In the genomic region with DNA sequence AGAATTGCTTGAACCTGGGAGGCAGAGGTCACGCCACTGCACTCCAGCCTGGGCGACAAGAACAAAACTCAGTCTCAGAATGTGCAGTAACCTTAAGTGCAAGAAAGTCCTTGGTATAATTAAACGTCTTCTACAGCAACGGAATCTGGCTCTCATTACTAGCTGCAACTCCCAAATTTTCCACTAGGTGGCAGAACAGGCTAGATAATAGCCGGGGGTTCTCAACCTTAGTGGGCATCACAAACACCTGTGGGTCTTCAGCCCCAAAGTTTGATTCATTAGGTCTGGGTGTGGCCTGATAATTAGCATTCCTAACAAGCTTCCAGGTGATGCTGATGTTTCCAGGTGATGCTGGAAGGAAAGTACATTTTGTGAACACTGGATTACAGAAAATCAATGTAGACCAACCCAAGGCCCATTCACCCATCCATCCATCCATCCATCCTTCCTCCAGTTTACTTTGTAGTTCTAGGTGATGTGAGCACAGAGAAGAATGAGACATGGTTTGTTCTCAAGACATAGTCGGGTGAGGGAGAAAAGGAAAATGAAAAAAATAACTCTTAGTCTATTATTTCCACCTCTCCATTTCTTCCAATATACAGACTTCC, we compare ENCODE assay signal across 8 cellular contexts. TPM values are rescaled to one million over a fixed set of nuclear protein-coding genes. Genes with fewer than 3 reads are reported as not detected.
DNase-seq lines count a peak whose midpoint lies in the region; ATAC-seq and TF ChIP-seq lines count a peak whose summit lies in the region.

No MANE protein-coding gene starts in this region.

- peaks cover 37% of the 10 kb centered on the region for H3K36me3 Mint-ChIP-seq in activated T-helper 17 cell treated with anti-CD3 and anti-CD28 coated beads, Interleukin-2, amount 50 U/mL, for 72 hours (ENCODE audit: low read depth)

- no peak for TF ChIP-seq POLR2A in ovary (IDR thresholded peaks at IDR 0.05)

- no peaks in the 10 kb centered on the region for H3K9me3 ChIP-seq in ovary

- H3K4me1 ChIP-seq in foreskin keratinocyte (peaks cover 7% of the 10 kb centered on the region), ovary (ENCODE audit: insufficient read depth) (no peaks in the 10 kb centered on the region)

- 15 to 17% (median 16%) methylated on average over 6 of the region's 6 CpGs for WGBS in ovary, 3 donors

- no peaks in the 10 kb centered on the region for H3K27me3 Mint-ChIP-seq in activated T-helper 17 cell treated with anti-CD3 and anti-CD28 coated beads, Interleukin-2, amount 50 U/mL, for 72 hours

- no peaks in the 10 kb centered on the region for H3K9me3 Mint-ChIP-seq in activated T-helper 17 cell treated with anti-CD3 and anti-CD28 coated beads, Interleukin-2, amount 50 U/mL, for 72 hours

- H3K4me3 ChIP-seq in ovary = no peak overlapping the region

- no peak for TF ChIP-seq EP300 in ovary (IDR thresholded peaks at IDR 0.05)

- TF ChIP-seq CTCF in foreskin keratinocyte (conservative IDR thresholded peaks at IDR 0.05) = peak; percentile 89
- TF ChIP-seq CTCF in ovary (IDR thresholded peaks at IDR 0.05) = peak; percentile 75 to 89 (median 80)

- intact Hi-C loops in ovary (cut with DNase I) = loop anchor here in 3 of 4 donors (5.0 to 10.0 kb wide), 3 partner anchors 299 to 319 kb away; a partner anchor contains a TSS

- H3K27ac Mint-ChIP-seq in activated T-helper 17 cell treated with anti-CD3 and anti-CD28 coated beads, Interleukin-2, amount 50 U/mL, for 72 hours = peak overlapping the region; percentile 47

- peak; percentile 69 for DNase-seq in NCI-H510A treated with DMSO at 0.1 percent for 48 hours (lab: John Stamatoyannopoulos, UW)
- DNase-seq in NCI-H510A (lab: John Stamatoyannopoulos, UW) = no peak
- DNase-seq in HPDE6-E6E7 (ENCODE audit: extremely low spot score) = peak; percentile 70
- DNase-seq in RPMI7951 (ENCODE audit: low read depth) = peak; percentile 37
- DNase-seq in foreskin keratinocyte = no peak
- peak in 4 of 5 donors; percentile 24 to 62 (median 53) for DNase-seq in ovary
- DNase-seq in ureter (ENCODE audit: low spot score) = peak; percentile 64

- H3K36me3 ChIP-seq in ovary = no peaks in the 10 kb centered on the region

- no peaks in the 10 kb centered on the region for H3K27me3 ChIP-seq in foreskin keratinocyte
- no peaks in the 10 kb centered on the region for H3K27me3 ChIP-seq in ovary

- no peak overlapping the region for H3K27ac ChIP-seq in foreskin keratinocyte
- H3K27ac ChIP-seq in ovary = peak overlapping the region in 1 of 2 donors; percentile 25

- no peak overlapping the region for H3K4me3 Mint-ChIP-seq in activated T-helper 17 cell treated with anti-CD3 and anti-CD28 coated beads, Interleukin-2, amount 50 U/mL, for 72 hours

- ATAC-seq in activated T-helper 17 cell treated with anti-CD3 and anti-CD28 coated beads, Interleukin-2, amount 50 U/mL, for 72 hours (replicated peaks) = peak; percentile 66
- ATAC-seq in foreskin keratinocyte = peak; percentile 59

- peaks cover 6% of the 10 kb centered on the region for H3K4me1 Mint-ChIP-seq in activated T-helper 17 cell treated with anti-CD3 and anti-CD28 coated beads, Interleukin-2, amount 50 U/mL, for 72 hours

RNA-seq across cellular contexts. Expression of a gene that starts 37.3 kb away (rescaled TPM):
- 11.5 and 23.1 TPM in 2 replicates for total RNA-seq in RPMI7951 (2014; rRNA removed; shearing (Covaris generic))
- 10 to 100 TPM; 50.4 to 87.8 TPM for total RNA-seq in activated T-helper 17 cell treated with anti-CD3 and anti-CD28 coated beads, Interleukin-2, amount 50 U/mL, for 72 hours
- total RNA-seq in foreskin keratinocyte = 45.5 and 48.1 TPM in 2 replicates
- 24.0 and 27.7 TPM in 2 replicates for polyA plus RNA-seq in foreskin keratinocyte
- 10 to 100 TPM; 20.0 to 62.0 (median 51.1) TPM for total RNA-seq in ovary
- polyA plus RNA-seq in ovary = 10 to 100 TPM; 15.6 to 34.5 TPM
- 76.1 TPM for total RNA-seq in ureter

RNA-seq across cellular contexts. Expression of a gene that starts 41.7 kb away (rescaled TPM):
- total RNA-seq in RPMI7951 (2014; rRNA removed; shearing (Covaris generic)) = 10.5 and 11.1 TPM in 2 replicates
- 1 to 10 TPM; 3.3 to 4.1 TPM for total RNA-seq in activated T-helper 17 cell treated with anti-CD3 and anti-CD28 coated beads, Interleukin-2, amount 50 U/mL, for 72 hours
- 11.1 and 16.0 TPM in 2 replicates for total RNA-seq in foreskin keratinocyte
- polyA plus RNA-seq in foreskin keratinocyte = 3.2 and 3.9 TPM in 2 replicates
- total RNA-seq in ovary = 10 to 100 TPM; 12.6 to 20.8 (median 14.6) TPM
- polyA plus RNA-seq in ovary = 10 to 100 TPM in 1 of 2 donors, 1 to 10 TPM in 1; 9.9 to 27.3 TPM
- 22.3 TPM for total RNA-seq in ureter

Comparison
In these comparisons a context has a peak if more than half of its experiments do, and no peak if none do; other contexts are left out.
1. DNase-seq: peak in NCI-H510A treated with DMSO at 0.1 percent for 48 hours (single experiment), HPDE6-E6E7 (single experiment), RPMI7951 (single experiment), ovary (4 of 5) and ureter (single experiment); none in NCI-H510A (single experiment) and foreskin keratinocyte (0 of 2).